ENCODE assay signal across 8 cellular contexts in genomic region chr18:49476664-49477411, GRCh38. TPM values are rescaled to one million over a fixed set of nuclear protein-coding genes. Genes with fewer than 3 reads are reported as not detected.
A peak's percentile ranks its signal among the peaks of the same experiment; 100 is the strongest.
DNase-seq lines count a peak whose midpoint lies in the region; ATAC-seq and TF ChIP-seq lines count a peak whose summit lies in the region.

No MANE protein-coding gene starts in this region.

- H3K9me3 ChIP-seq in esophagus squamous epithelium = no peaks in the 10 kb centered on the region
- no peaks in the 10 kb centered on the region for H3K9me3 ChIP-seq in gastrocnemius medialis

- 59 to 62% methylated on average over 11 of the region's 11 CpGs for WGBS in esophagus squamous epithelium, 2 donors

- POLR2A ChIA-PET in RWPE1 (lab: Yijun Ruan, JAX; ENCODE audit: low non-redundant PET) = no interaction called here

- H3K36me3 ChIP-seq in esophagus squamous epithelium (peaks cover 4 to 50% (median 7%) of the 10 kb centered on the region in 3 donors), gastrocnemius medialis (peaks cover 0 to 22% of the 10 kb centered on the region in 2 donors)

- CTCF ChIA-PET in RWPE1 (lab: Yijun Ruan, JAX) = no interaction called here

- TF ChIP-seq POLR2A in esophagus squamous epithelium (IDR thresholded peaks at IDR 0.05) (no peak), gastrocnemius medialis (IDR thresholded peaks at IDR 0.05) (no peak)

- peak; percentile 22 for DNase-seq in RWPE1 (ENCODE audit: low spot score)
- no peak for DNase-seq in esophagus squamous epithelium (lab: John Stamatoyannopoulos, UW)
- DNase-seq in gastrocnemius medialis = no peak
- DNase-seq in NCI-H2107 (lab: John Stamatoyannopoulos, UW) = no peak
- no peak for DNase-seq in NCI-H510A treated with DMSO at 0.1 percent for 48 hours (lab: John Stamatoyannopoulos, UW)
- DNase-seq in GM13976 (ENCODE audit: low spot score) = no peak

- H3K27ac ChIP-seq in RWPE1 (peak overlapping the region; percentile 70), esophagus squamous epithelium (peak overlapping the region; percentile 43 to 71 (median 62)), gastrocnemius medialis (peak overlapping the region; percentile 26 to 63 (median 48))

- H3K27me3 ChIP-seq in esophagus squamous epithelium (no peaks in the 10 kb centered on the region), gastrocnemius medialis (no peaks in the 10 kb centered on the region)

- intact Hi-C loops in esophagus squamous epithelium (cut with DNase I) = no loop called here
- intact Hi-C loops in gastrocnemius medialis (cut with DNase I; ENCODE audit: low total_unique reads) = no loop called here

- ATAC-seq in GM21423 (IDR thresholded peaks at IDR 0.05; ENCODE audit: unreplicated experiment) (peak; percentile 66), gastrocnemius medialis (peak; percentile 26 to 66), HG03196 (IDR thresholded peaks at IDR 0.05; ENCODE audit: unreplicated experiment) (no peak)

- peaks cover 0 to 18% (median 0%) of the 10 kb centered on the region in 3 donors for H3K4me1 ChIP-seq in esophagus squamous epithelium
- peaks cover 0 to 12% of the 10 kb centered on the region in 2 donors for H3K4me1 ChIP-seq in gastrocnemius medialis

- TF ChIP-seq CTCF in RWPE1 (conservative IDR thresholded peaks at IDR 0.05; ENCODE audit: low read depth) (no peak), esophagus squamous epithelium (IDR thresholded peaks at IDR 0.05) (no peak), gastrocnemius medialis (IDR thresholded peaks at IDR 0.05 in 4 of 5, conservative IDR thresholded peaks at IDR 0.05 in 1 of 5) (no peak), GM13976 (IDR thresholded peaks at IDR 0.05; ENCODE audit: borderline replicate concordance, control extremely low read depth, extremely low read depth, insufficient read depth, missing control alignments) (no peak)

- H3K4me3 ChIP-seq in esophagus squamous epithelium = peak overlapping the region in 1 of 4 donors; percentile 23
- peak overlapping the region in 2 of 4 donors; percentile 4 to 17 for H3K4me3 ChIP-seq in gastrocnemius medialis

- in situ Hi-C loops in gastrocnemius medialis (cut with MboI; ENCODE audit: low sequenced_read_pairs in 4 of 4) (loop anchor here in 3 of 4 donors (25.0 kb wide), 1 partner anchor 810 kb away; the partner anchor contains the start of genes CXXC1 (in 3 of the 3) and MBD1 (in 3 of the 3)), GM13976 (cut with MboI; ENCODE audit: low sequenced_read_pairs, unreplicated experiment) (no loop called here)

RNA-seq across cellular contexts. Expression of gene C18orf32, which starts 10.2 kb away (rescaled TPM):
- 10 to 100 TPM; 13.6 to 25.6 (median 19.6) TPM for total RNA-seq in esophagus squamous epithelium
- 10 to 100 TPM; 14.0 to 28.2 (median 19.6) TPM for total RNA-seq in gastrocnemius medialis

RNA-seq across cellular contexts. Expression of gene RPL17, which starts 15.4 kb away (rescaled TPM):
- 1,000 to 10,000 TPM in 3 of 4 donors, 100 to 1,000 TPM in 1; 539 to 2,824 (median 1,781) TPM for total RNA-seq in esophagus squamous epithelium
- total RNA-seq in gastrocnemius medialis = 100 to 1,000 TPM; 695 to 950 (median 770) TPM

RNA-seq across cellular contexts. Expression of gene DYM, which starts 16.4 kb away (rescaled TPM):
- total RNA-seq in esophagus squamous epithelium (10 to 100 TPM; 23.9 to 63.7 (median 55.1) TPM), gastrocnemius medialis (100 to 1,000 TPM in 1 of 4 donors, 10 to 100 TPM in 3; 60.4 to 124 (median 81.2) TPM)
